Comparison of ENCODE assay signal across 8 cellular contexts in the genomic region with DNA sequence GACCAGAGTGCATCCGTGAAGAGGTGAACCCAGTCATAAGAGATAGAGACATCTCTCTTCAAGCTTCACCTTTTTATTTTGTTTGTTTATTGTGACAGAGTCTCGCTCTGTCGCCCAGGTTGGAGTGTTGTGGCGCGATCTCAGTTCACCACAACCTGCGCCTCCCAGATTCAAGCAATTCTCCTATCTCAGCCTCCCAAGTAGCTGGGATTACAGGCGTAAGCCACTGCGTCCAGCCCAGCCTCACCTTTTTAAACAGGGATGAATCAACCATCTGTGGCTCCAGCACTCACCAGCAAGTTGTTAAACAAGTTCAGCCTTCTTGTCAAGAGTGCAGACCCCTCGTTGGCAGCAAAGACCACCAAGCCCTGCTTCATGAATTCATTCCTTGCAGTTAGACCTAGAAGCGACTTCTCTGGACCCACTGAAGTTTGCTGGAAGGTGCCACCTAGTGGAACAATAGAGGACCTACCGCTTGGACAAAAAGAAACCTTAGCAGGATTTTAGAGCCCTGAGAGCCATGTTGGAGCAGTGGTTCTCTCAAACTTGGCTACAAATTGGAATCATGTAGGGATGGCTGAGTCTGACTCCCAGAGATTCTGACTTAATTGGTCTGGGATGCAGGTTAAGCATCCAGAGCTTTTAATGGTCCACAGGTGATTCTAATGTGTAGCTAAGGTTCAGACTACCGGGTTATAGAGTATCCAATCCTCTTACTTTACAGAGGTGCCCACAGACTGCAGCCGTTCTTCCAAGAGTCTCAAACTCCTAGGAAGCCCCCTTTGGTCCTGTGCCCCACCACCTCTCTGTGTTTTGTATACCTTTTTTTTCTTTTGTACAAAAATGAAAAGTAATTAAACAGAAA. TPM values are rescaled to one million over a fixed set of nuclear protein-coding genes. Genes with fewer than 3 reads are reported as not detected.
DNase-seq lines count a peak whose midpoint lies in the region; ATAC-seq and TF ChIP-seq lines count a peak whose summit lies in the region.

No MANE protein-coding gene starts in this region.

- intact Hi-C loops in left colon (cut with DNase I, micrococcal nuclease) (loop anchor here in 1 of 2 donors (5.0 to 10.0 kb wide), 3 partner anchors 108 to 225 kb away; no protein-coding TSS in a partner anchor), tibial artery (cut with DNase I; ENCODE audit: low total_unique reads) (loop anchor here (5.0 to 10.0 kb wide), 2 partner anchors 108 to 225 kb away; no protein-coding TSS in a partner anchor)

- H3K36me3 ChIP-seq in H7 (replicated peaks; ENCODE audit: control insufficient read depth, insufficient read depth, low read length) (no peaks in the 10 kb centered on the region), tibial artery (no peaks in the 10 kb centered on the region)

- H3K9me3 ChIP-seq in AG04450 (ENCODE audit: control insufficient read depth, insufficient read depth, low read length) (no peaks in the 10 kb centered on the region), tibial artery (no peaks in the 10 kb centered on the region)

- no peak overlapping the region for H3K4me3 ChIP-seq in AG04450 (ENCODE audit: low read depth, low read length)
- no peak overlapping the region for H3K4me3 ChIP-seq in H7 (ENCODE audit: insufficient read depth, low read depth, low read length)
- H3K4me3 ChIP-seq in cardiac fibroblast (replicated peaks in 1 of 2; ENCODE audit: low read depth in 2 of 2, low read length in 2 of 2), result no peak overlapping the region
- H3K4me3 ChIP-seq in tibial artery, result no peak overlapping the region

- TF ChIP-seq CTCF in AG04450 (IDR thresholded peaks at IDR 0.05; ENCODE audit: low read depth, low read length) (peak; percentile 93), RWPE1 (conservative IDR thresholded peaks at IDR 0.05; ENCODE audit: low read depth) (peak; percentile 93), cardiac fibroblast (IDR thresholded peaks at IDR 0.05; ENCODE audit: low read depth, low read length) (peak; percentile 84), tibial artery (IDR thresholded peaks at IDR 0.05) (peak; percentile 72 to 77)

- CTCF ChIA-PET in AG04450 (lab: Charles Lee) (interaction anchor here (0.6 to 7.6 kb wide), 32 partner anchors 8 to 1646 kb away, joined by 3 to 76 read pairs (median 4); no protein-coding TSS in a partner anchor), RWPE1 (lab: Yijun Ruan, JAX) (interaction anchor here (0.6 to 4.0 kb wide), 11 partner anchors 9 to 225 kb away, joined by 3 to 29 read pairs (median 4); partner anchors contain the start of gene GALNT10)

- POLR2A ChIA-PET in AG04450 (lab: Yijun Ruan, JAX) (no interaction called here), RWPE1 (lab: Yijun Ruan, JAX; ENCODE audit: low non-redundant PET) (interaction anchor here (1.3 kb wide), 1 partner anchor 10 kb away, joined by 3 read pairs; no protein-coding TSS in a partner anchor)

- peaks cover 0 to 11% (median 5%) of the 10 kb centered on the region in 4 donors for H3K4me1 ChIP-seq in tibial artery

- H3K27ac ChIP-seq in AG04450 (ENCODE audit: low read depth, low read length), result no peak overlapping the region
- no peak overlapping the region for H3K27ac ChIP-seq in RWPE1
- no peak overlapping the region for H3K27ac ChIP-seq in tibial artery

- peak; percentile 33 for DNase-seq in AG04450 (ENCODE audit: low read depth, low spot score)
- DNase-seq in GM03348 (ENCODE audit: low spot score), result peak; percentile 78
- peak; percentile 56 for DNase-seq in H7
- peak; percentile 57 for DNase-seq in LHCN-M2 (ENCODE audit: low read depth)
- peak; percentile 77 for DNase-seq in RWPE1 (ENCODE audit: low spot score)
- peak; percentile 73 to 81 for DNase-seq in cardiac fibroblast (ENCODE audit: low read depth in 2 of 2)
- DNase-seq in left colon, result no peak
- DNase-seq in tibial artery, result no peak

- peaks cover 9% of the 10 kb centered on the region for H3K27me3 ChIP-seq in AG04450 (ENCODE audit: control insufficient read depth, insufficient read depth, low read length)
- H3K27me3 ChIP-seq in H7 (ENCODE audit: control insufficient read depth, insufficient read depth, low read length), result no peaks in the 10 kb centered on the region
- no peaks in the 10 kb centered on the region for H3K27me3 ChIP-seq in tibial artery

- ATAC-seq in left colon, result peak; percentile 85

RNA-seq across cellular contexts. Expression of gene GALNT10, which starts 10.5 kb away (rescaled TPM):
- polyA plus RNA-seq in AG04450 (2011; rRNA removed), result 93.1 and 109 TPM in 2 replicates
- polyA minus RNA-seq in AG04450 (2011; rRNA and poly(A)+ RNA removed), result 158 and 224 TPM in 2 replicates
- total RNA-seq in H7 (2014; rRNA removed; shearing (Covaris generic)), result 13.8 and 16.3 TPM in 2 replicates
- total RNA-seq in LHCN-M2 (2014; rRNA removed) (30.3 and 31.7 TPM in 2 replicates), left colon (10 to 100 TPM; 48.3 to 52.6 TPM)
- 58.6 TPM for polyA plus RNA-seq in LHCN-M2 (2012)

Comparison
In these comparisons a context has a peak if more than half of its experiments do, and no peak if none do; other contexts are left out.
1. DNase-seq: peak in AG04450 (single experiment), GM03348 (single experiment), H7 (single experiment), LHCN-M2 (single experiment), RWPE1 (single experiment) and cardiac fibroblast (2 of 2); none in left colon (0 of 2) and tibial artery (0 of 2).
2. Peak in every context shown above with its lines, with median percentiles within 50 percentile points of each other: CTCF ChIP-seq.